8 cellular contexts compared by ENCODE assay signal in genomic region chr2:155815851-155816250, GRCh38.
DNase-seq lines count a peak whose midpoint lies in the region; ATAC-seq, FAIRE-seq and TF ChIP-seq lines count a peak whose summit lies in the region.

No MANE protein-coding gene starts in this region.

- no peaks in the 10 kb centered on the region for H3K4me1 ChIP-seq in RWPE2 (ENCODE audit: insufficient read depth, poor library complexity, severe bottlenecking)
- no peaks in the 10 kb centered on the region for H3K4me1 ChIP-seq in spleen

- H3K4me3 ChIP-seq in RWPE2 (ENCODE audit: severe bottlenecking) (no peak overlapping the region), spleen (no peak overlapping the region)

- intact Hi-C loops in spleen (cut with DNase I; ENCODE audit: low total_unique reads), result no loop called here

- TF ChIP-seq POLR2A in spleen (IDR thresholded peaks at IDR 0.05), result no peak

- H3K9me3 ChIP-seq in RWPE2 (ENCODE audit: severe bottlenecking) (no peaks in the 10 kb centered on the region), spleen (peaks cover 0 to 23% (median 13%) of the 10 kb centered on the region in 8 donors)

- FAIRE-seq in frontal cortex (lab: Jason Lieb, UNC), result no peak

- no peak overlapping the region for H3K27ac ChIP-seq in RWPE2 (ENCODE audit: poor library complexity, severe bottlenecking)
- no peak overlapping the region for H3K27ac ChIP-seq in spleen

- peak; percentile 80 for ATAC-seq in GM21390 (IDR thresholded peaks at IDR 0.05; ENCODE audit: unreplicated experiment)
- peak; percentile 91 for ATAC-seq in HG03469 (IDR thresholded peaks at IDR 0.05; ENCODE audit: unreplicated experiment)
- ATAC-seq in RWPE2 (ENCODE audit: low read depth), result peak; percentile 55

- peak; percentile 66 for TF ChIP-seq CTCF in GM10266 (IDR thresholded peaks at IDR 0.05; ENCODE audit: control insufficient read depth, insufficient read depth, low read depth, missing control alignments)
- TF ChIP-seq CTCF in RWPE2 (IDR thresholded peaks at IDR 0.05; ENCODE audit: poor library complexity, severe bottlenecking), result peak; percentile 28
- no peak for TF ChIP-seq CTCF in spleen (IDR thresholded peaks at IDR 0.05 in 8 of 11, conservative IDR thresholded peaks at IDR 0.05 in 3 of 11)

- no peaks in the 10 kb centered on the region for H3K27me3 ChIP-seq in RWPE2 (ENCODE audit: insufficient read depth, poor library complexity, severe bottlenecking)
- no peaks in the 10 kb centered on the region for H3K27me3 ChIP-seq in spleen (replicated peaks in 1 of 7)

- peak; percentile 27 for DNase-seq in GM10266 (ENCODE audit: extremely low spot score)
- no peak for DNase-seq in RWPE2 (ENCODE audit: low spot score)
- DNase-seq in iPS-NIHi7 (ENCODE audit: extremely low spot score), result peak; percentile 61
- no peak for DNase-seq in spleen
- DNase-seq in DMS79 (lab: John Stamatoyannopoulos, UW), result no peak
- no peak for DNase-seq in frontal cortex (ENCODE audit: low spot score in 2 of 2)

- H3K36me3 ChIP-seq in RWPE2 (ENCODE audit: low read depth), result no peaks in the 10 kb centered on the region
- H3K36me3 ChIP-seq in spleen, result no peaks in the 10 kb centered on the region

Comparison
In these comparisons a context has a peak if more than half of its experiments do, and no peak if none do; other contexts are left out.
1. DNase-seq: peak in GM10266 (single experiment) and iPS-NIHi7 (single experiment); none in RWPE2 (single experiment), spleen (single experiment), DMS79 (single experiment) and frontal cortex (0 of 2).
2. CTCF ChIP-seq: peak in GM10266 (single experiment) and RWPE2 (single experiment); none in spleen (0 of 11).
3. Peak in every context shown above with its lines, with median percentiles within 50 percentile points of each other: ATAC-seq.